Comparison of ENCODE assay signal across 10 cellular contexts in genomic region chrX:53263597-53264094, GRCh38. TPM values are rescaled to one million over a fixed set of nuclear protein-coding genes. Genes with fewer than 3 reads are reported as not detected.
DNase-seq lines count a peak whose midpoint lies in the region; ATAC-seq, FAIRE-seq and TF ChIP-seq lines count a peak whose summit lies in the region.
"Had no signal": no experiment of that assay in that cellular context is flagged by ENCODE, and none has a peak within 500 bp of the region (broad histone marks: within the 10 kb centered on the region; RNA-seq: fewer than 3 reads in every experiment).

No MANE protein-coding gene starts in this region.

- no peaks in the 10 kb centered on the region for H3K36me3 ChIP-seq in spleen

- TF ChIP-seq CTCF in spleen (IDR thresholded peaks at IDR 0.05 in 8 of 11, conservative IDR thresholded peaks at IDR 0.05 in 3 of 11): no peak

- intact Hi-C loops in spleen (cut with DNase I; ENCODE audit: low total_unique reads): no loop called here

- H3K4me1 ChIP-seq in spleen: peaks cover 0 to 38% (median 0%) of the 10 kb centered on the region in 6 donors

- WGBS in spleen, 5 donors: 43 to 66% (median 57%) methylated on average over 6 to 11 of the region's 11 CpGs

- DNase-seq in GM04504 (ENCODE audit: low read depth) (peak; percentile 44), RCC 7860 (ENCODE audit: low spot score) (peak; percentile 91), spleen (peak; percentile 54), retina (no peak), GDM1 (lab: John Stamatoyannopoulos, UW) (no peak)
- no peak for DNase-seq in central memory CD4-positive, alpha-beta T cell
- DNase-seq: NCI-H446 treated with DMSO at 0.1 percent for 48 hours, right cardiac atrium had no signal

- H3K27me3 ChIP-seq in spleen (replicated peaks in 1 of 7): peaks cover 0 to 36% (median 0%) of the 10 kb centered on the region in 7 donors

- no peak for ATAC-seq in HG03135 (IDR thresholded peaks at IDR 0.05; ENCODE audit: unreplicated experiment)

- peak; percentile 98 for FAIRE-seq in RCC 7860 (lab: Jason Lieb, UNC)

- H3K9me3 ChIP-seq in spleen: no peaks in the 10 kb centered on the region

- no peak overlapping the region for H3K4me3 ChIP-seq in spleen

- no peak for TF ChIP-seq POLR2A in spleen (IDR thresholded peaks at IDR 0.05)

- H3K27ac ChIP-seq in angular gyrus (ENCODE audit: low read depth, low read length) (peak overlapping the region; percentile 19), spleen (no peak overlapping the region)

RNA-seq across cellular contexts. Expression of gene IQSEC2, which starts 17.7 kb away (rescaled TPM):
- total RNA-seq in spleen: 10 to 100 TPM in 4 of 7 donors, 1 to 10 TPM in 3; 6.8 to 15.7 (median 10.5) TPM
- polyA plus RNA-seq in spleen: 1 to 10 TPM; 5.2 to 8.0 (median 5.5) TPM

RNA-seq across cellular contexts. Expression of gene KDM5C, which starts 38.6 kb away (rescaled TPM):
- 100 to 1,000 TPM in 5 of 7 donors, 10 to 100 TPM in 2; 96.6 to 165 (median 140) TPM for total RNA-seq in spleen
- polyA plus RNA-seq in spleen: 10 to 100 TPM; 10.4 to 35.3 (median 16.9) TPM

Comparison
In these comparisons a context has a peak if more than half of its experiments do, and no peak if none do; other contexts are left out.
1. DNase-seq: peak in GM04504 (single experiment), RCC 7860 (single experiment) and spleen (single experiment); none in central memory CD4-positive, alpha-beta T cell (single experiment), retina (single experiment) and GDM1 (single experiment).